ENCODE assay signal across 16 cellular contexts in genomic region chr3:56389213-56389830, GRCh38.
DNase-seq lines count a peak whose midpoint lies in the region; ATAC-seq lines count a peak whose summit lies in the region.
"Had no signal": no experiment of that assay in that cellular context is flagged by ENCODE, and none has a peak within 500 bp of the region (broad histone marks: within the 10 kb centered on the region; RNA-seq: fewer than 3 reads in every experiment).

No MANE protein-coding gene starts in this region.

- peak overlapping the region; percentile 10 for H3K4me2 ChIP-seq in trophoblast cell (ENCODE audit: low read length)
- H3K4me2 ChIP-seq: BLaER1 treated with 17β-estradiol and CSF1 and Interleukin-3, amounts not matched to agents 10 nM and 100 nM had no signal

- H3K36me3 ChIP-seq in trophoblast cell (ENCODE audit: control insufficient read depth in 1 of 2, insufficient read depth in 2 of 2, low read length in 2 of 2) = no peaks in the 10 kb centered on the region
- H3K36me3 ChIP-seq in effector memory CD4-positive, alpha-beta T cell (ENCODE audit: control insufficient read depth, insufficient read depth, low read length) = no peaks in the 10 kb centered on the region
- H3K36me3 ChIP-seq: BLaER1 treated with 17β-estradiol and CSF1 and Interleukin-3, amounts not matched to agents 10 nM and 100 nM had no signal

- H3K14ac ChIP-seq in trophoblast cell (ENCODE audit: low read length) = no peak overlapping the region

- H3K27ac ChIP-seq in trophoblast cell (ENCODE audit: low read depth, low read length) = peak overlapping the region; percentile 40
- no peak overlapping the region for H3K27ac ChIP-seq in effector memory CD4-positive, alpha-beta T cell (ENCODE audit: insufficient read depth, low read length, poor library complexity, severe bottlenecking)
- H3K27ac ChIP-seq: BLaER1 treated with 17β-estradiol and CSF1 and Interleukin-3, amounts not matched to agents 10 nM and 100 nM; HL-60 had no signal

- no peak overlapping the region for H4K12ac ChIP-seq in trophoblast cell (ENCODE audit: low read depth, low read length)

- no peak overlapping the region for H2BK120ac ChIP-seq in trophoblast cell (ENCODE audit: insufficient read depth, low read length, poor library complexity)

- no peak overlapping the region for H2AK5ac ChIP-seq in trophoblast cell (ENCODE audit: low read length)

- H4K8ac ChIP-seq in trophoblast cell (ENCODE audit: low read depth, low read length) = no peak overlapping the region

- no peak overlapping the region for H3K4ac ChIP-seq in trophoblast cell (ENCODE audit: low read depth, low read length)

- H3K4me3 ChIP-seq in trophoblast cell (ENCODE audit: low read depth, low read length) = no peak overlapping the region
- no peak overlapping the region for H3K4me3 ChIP-seq in effector memory CD4-positive, alpha-beta T cell (ENCODE audit: insufficient read depth, low read depth, low read length, poor library complexity, severe bottlenecking)
- H3K4me3 ChIP-seq: BLaER1 treated with 17β-estradiol and CSF1 and Interleukin-3, amounts not matched to agents 10 nM and 100 nM; K562 had no signal

- DNase-seq in activated CD4-positive, alpha-beta T cell treated with anti-CD3 and anti-CD28 coated beads for 48 hours = peak; percentile 9
- no peak for DNase-seq in activated CD4-positive, alpha-beta T cell treated with anti-CD3 and anti-CD28 coated beads, Interleukin-2, amount 50 U/mL, for 4 hours
- DNase-seq in stimulated activated CD4-positive, alpha-beta T cell treated with anti-CD3 and anti-CD28 coated beads, Interleukin-4, amount 100 ng/mL, for 24 hours = peak; percentile 4
- no peak for DNase-seq in stimulated activated CD4-positive, alpha-beta T cell treated with anti-CD3 and anti-CD28 coated beads, Interleukin-4, amount 100 ng/mL, for 1 hour
- DNase-seq in trophoblast cell (no peak), NCI-H446 (lab: John Stamatoyannopoulos, UW) (no peak)
- DNase-seq in effector memory CD4-positive, alpha-beta T cell = no peak
- DNase-seq: 8988T, DMS 273 treated with DMSO at 0.1 percent for 48 hours, NCI-H1436, NCI-H2029 treated with DMSO at 0.1 percent for 48 hours, NCI-H524 had no signal

- H4K91ac ChIP-seq in trophoblast cell (ENCODE audit: low read depth, low read length) = no peak overlapping the region

- H3K79me1 ChIP-seq in trophoblast cell (ENCODE audit: low read length) = peaks cover 2% of the 10 kb centered on the region

- no peaks in the 10 kb centered on the region for H3K9me3 ChIP-seq in trophoblast cell (ENCODE audit: insufficient read depth, low read depth, low read length)
- no peaks in the 10 kb centered on the region for H3K9me3 ChIP-seq in effector memory CD4-positive, alpha-beta T cell (ENCODE audit: control insufficient read depth, low read length)
- H3K9me3 ChIP-seq: BLaER1 treated with 17β-estradiol and CSF1 and Interleukin-3, amounts not matched to agents 10 nM and 100 nM had no signal

- WGBS in trophoblast cell (ENCODE audit: extremely low coverage, insufficient coverage, insufficient read length) = no CpG with 5 or more reads among the region's 3 CpGs

- no peak overlapping the region for H2AFZ ChIP-seq in trophoblast cell (ENCODE audit: insufficient read depth, low read length, poor library complexity)

- no peak overlapping the region for H3K18ac ChIP-seq in trophoblast cell (ENCODE audit: low read length)

- H3K79me2 ChIP-seq in trophoblast cell (ENCODE audit: control insufficient read depth, insufficient read depth, low read length, poor library complexity) = no peaks in the 10 kb centered on the region

- H3K4me1 ChIP-seq in trophoblast cell (ENCODE audit: control insufficient read depth in 1 of 2, insufficient read depth in 2 of 2, low read length in 2 of 2) = peaks cover 3 to 5% of the 10 kb centered on the region in 2 experiments
- H3K4me1 ChIP-seq in effector memory CD4-positive, alpha-beta T cell (ENCODE audit: control insufficient read depth, insufficient read depth, low read length, poor library complexity, severe bottlenecking) = no peaks in the 10 kb centered on the region

- no peak overlapping the region for H2BK5ac ChIP-seq in trophoblast cell (ENCODE audit: low read depth, low read length, poor library complexity)

- H3K23ac ChIP-seq in trophoblast cell (ENCODE audit: low read length) = no peak overlapping the region

- H3K9ac ChIP-seq in trophoblast cell (ENCODE audit: low read length) = no peak overlapping the region
- H3K9ac ChIP-seq: BLaER1 treated with 17β-estradiol and CSF1 and Interleukin-3, amounts not matched to agents 10 nM and 100 nM had no signal

- no peaks in the 10 kb centered on the region for H3K27me3 ChIP-seq in trophoblast cell (ENCODE audit: insufficient read depth, low read length)
- no peaks in the 10 kb centered on the region for H3K27me3 ChIP-seq in effector memory CD4-positive, alpha-beta T cell (replicated peaks; ENCODE audit: control insufficient read depth, insufficient read depth, low read length, poor library complexity, severe bottlenecking)
- H3K27me3 ChIP-seq: BLaER1 treated with 17β-estradiol and CSF1 and Interleukin-3, amounts not matched to agents 10 nM and 100 nM had no signal

- H2BK12ac ChIP-seq in trophoblast cell (ENCODE audit: low read length) = no peak overlapping the region

- ATAC-seq in GM18498 (IDR thresholded peaks at IDR 0.05; ENCODE audit: unreplicated experiment) = no peak
- ATAC-seq: K562 had no signal

Comparison
In these comparisons a context has a peak if more than half of its experiments do, and no peak if none do; other contexts are left out.
1. DNase-seq: peak in activated CD4-positive, alpha-beta T cell treated with anti-CD3 and anti-CD28 coated beads for 48 hours (single experiment) and stimulated activated CD4-positive, alpha-beta T cell treated with anti-CD3 and anti-CD28 coated beads, Interleukin-4, amount 100 ng/mL, for 24 hours (single experiment); none in activated CD4-positive, alpha-beta T cell treated with anti-CD3 and anti-CD28 coated beads, Interleukin-2, amount 50 U/mL, for 4 hours (0 of 2), stimulated activated CD4-positive, alpha-beta T cell treated with anti-CD3 and anti-CD28 coated beads, Interleukin-4, amount 100 ng/mL, for 1 hour (single experiment), trophoblast cell (0 of 2), NCI-H446 (0 of 2) and effector memory CD4-positive, alpha-beta T cell (0 of 3).